In genomic region chr14:95057851-95058250, GRCh38 we compare ENCODE assay signal across 14 cellular contexts.
DNase-seq lines count a peak whose midpoint lies in the region; ATAC-seq, FAIRE-seq and TF ChIP-seq lines count a peak whose summit lies in the region.
"Had no signal": no experiment of that assay in that cellular context is flagged by ENCODE, and none has a peak within 500 bp of the region (broad histone marks: within the 10 kb centered on the region; RNA-seq: fewer than 3 reads in every experiment).

No MANE protein-coding gene starts in this region.

- CTCF ChIA-PET in activated naive CD4-positive, alpha-beta T cell treated with anti-CD3 and anti-CD28 coated beads for 36 hours (lab: Charles Lee) = no interaction called here
- CTCF ChIA-PET in activated CD8-positive, alpha-beta T cell treated with anti-CD3 and anti-CD28 coated beads for 36 hours (lab: Charles Lee) = no interaction called here

- no peaks in the 10 kb centered on the region for H3K36me3 Mint-ChIP-seq in activated naive CD4-positive, alpha-beta T cell treated with anti-CD3 and anti-CD28 coated beads, Interleukin-2, amount 50 U/mL, for 72 hours
- H3K36me3 Mint-ChIP-seq in activated naive CD4-positive, alpha-beta T cell treated with anti-CD3 and anti-CD28 coated beads for 36 hours (ENCODE audit: low read depth) = no peaks in the 10 kb centered on the region
- no peaks in the 10 kb centered on the region for H3K36me3 Mint-ChIP-seq in activated CD8-positive, alpha-beta T cell treated with anti-CD3 and anti-CD28 coated beads for 36 hours (ENCODE audit: low read depth)
- no peaks in the 10 kb centered on the region for H3K36me3 Mint-ChIP-seq in neural crest cell (ENCODE audit: low read depth)
- H3K36me3 Mint-ChIP-seq: CD4-positive, CD25-positive, alpha-beta regulatory T cell had no signal

- DNase-seq in activated naive CD4-positive, alpha-beta T cell treated with anti-CD3 and anti-CD28 coated beads, Interleukin-2, amount 50 U/mL, for 72 hours (ENCODE audit: low spot score in 2 of 2) = no peak
- DNase-seq in activated naive CD4-positive, alpha-beta T cell treated with anti-CD3 and anti-CD28 coated beads for 36 hours = no peak
- DNase-seq in activated CD8-positive, alpha-beta T cell treated with anti-CD3 and anti-CD28 coated beads for 36 hours = no peak
- DNase-seq in neural crest cell (ENCODE audit: low read depth, low spot score) (no peak), GM12892 (ENCODE audit: insufficient read length) (no peak)
- DNase-seq in activated effector memory CD4-positive, alpha-beta T cell treated with anti-CD3 and anti-CD28 coated beads, Interleukin-2, amount 50 U/mL, for 16 hours = no peak
- DNase-seq: 8988T, DMS53, GM23248 had no signal

- no peak for FAIRE-seq in GM12892 (lab: Jason Lieb, UNC)
- FAIRE-seq: GM18507, H54 had no signal

- H3K4me1 Mint-ChIP-seq in activated naive CD4-positive, alpha-beta T cell treated with anti-CD3 and anti-CD28 coated beads for 36 hours (ENCODE audit: low read depth) = peaks cover 9% of the 10 kb centered on the region
- H3K4me1 Mint-ChIP-seq in activated CD8-positive, alpha-beta T cell treated with anti-CD3 and anti-CD28 coated beads for 36 hours (ENCODE audit: low read depth) = peaks cover 14% of the 10 kb centered on the region
- no peaks in the 10 kb centered on the region for H3K4me1 Mint-ChIP-seq in neural crest cell

- H3K4me3 Mint-ChIP-seq in activated naive CD4-positive, alpha-beta T cell treated with anti-CD3 and anti-CD28 coated beads for 36 hours = no peak overlapping the region
- H3K4me3 Mint-ChIP-seq in activated CD8-positive, alpha-beta T cell treated with anti-CD3 and anti-CD28 coated beads for 36 hours = no peak overlapping the region
- H3K4me3 Mint-ChIP-seq in neural crest cell = no peak overlapping the region

- intact Hi-C loops in activated naive CD4-positive, alpha-beta T cell treated with anti-CD3 and anti-CD28 coated beads for 36 hours (cut with micrococcal nuclease) = no loop called here
- intact Hi-C loops in activated CD8-positive, alpha-beta T cell treated with anti-CD3 and anti-CD28 coated beads for 36 hours (cut with micrococcal nuclease) = no loop called here

- H3K27me3 Mint-ChIP-seq in activated naive CD4-positive, alpha-beta T cell treated with anti-CD3 and anti-CD28 coated beads for 36 hours (ENCODE audit: low read depth) = no peaks in the 10 kb centered on the region
- no peaks in the 10 kb centered on the region for H3K27me3 Mint-ChIP-seq in activated CD8-positive, alpha-beta T cell treated with anti-CD3 and anti-CD28 coated beads for 36 hours
- H3K27me3 Mint-ChIP-seq in neural crest cell (ENCODE audit: low read depth) = no peaks in the 10 kb centered on the region

- TF ChIP-seq POLR2A in GM12892 (IDR thresholded peaks at IDR 0.05; ENCODE audit: low read depth, low read length) = no peak

- H3K9me3 Mint-ChIP-seq in activated naive CD4-positive, alpha-beta T cell treated with anti-CD3 and anti-CD28 coated beads, Interleukin-2, amount 50 U/mL, for 72 hours = no peaks in the 10 kb centered on the region
- no peaks in the 10 kb centered on the region for H3K9me3 Mint-ChIP-seq in activated naive CD4-positive, alpha-beta T cell treated with anti-CD3 and anti-CD28 coated beads for 36 hours
- no peaks in the 10 kb centered on the region for H3K9me3 Mint-ChIP-seq in activated CD8-positive, alpha-beta T cell treated with anti-CD3 and anti-CD28 coated beads for 36 hours
- H3K9me3 Mint-ChIP-seq in neural crest cell = no peaks in the 10 kb centered on the region
- H3K9me3 Mint-ChIP-seq: CD4-positive, CD25-positive, alpha-beta regulatory T cell had no signal

- peak overlapping the region; percentile 29 to 82 for H3K27ac Mint-ChIP-seq in activated naive CD4-positive, alpha-beta T cell treated with anti-CD3 and anti-CD28 coated beads, Interleukin-2, amount 50 U/mL, for 72 hours
- H3K27ac Mint-ChIP-seq in activated naive CD4-positive, alpha-beta T cell treated with anti-CD3 and anti-CD28 coated beads for 36 hours = no peak overlapping the region
- H3K27ac Mint-ChIP-seq in activated CD8-positive, alpha-beta T cell treated with anti-CD3 and anti-CD28 coated beads for 36 hours = peak overlapping the region; percentile 83
- peak overlapping the region; percentile 12 for H3K27ac Mint-ChIP-seq in neural crest cell (ENCODE audit: unreplicated experiment)

- TF ChIP-seq CTCF in activated CD8-positive, alpha-beta T cell treated with anti-CD3 and anti-CD28 coated beads for 36 hours (IDR thresholded peaks at IDR 0.05) = no peak
- TF ChIP-seq CTCF in neural crest cell (conservative IDR thresholded peaks at IDR 0.05) = no peak

- no peak for ATAC-seq in activated naive CD4-positive, alpha-beta T cell treated with anti-CD3 and anti-CD28 coated beads, Interleukin-2, amount 50 U/mL, for 72 hours
- no peak for ATAC-seq in activated CD8-positive, alpha-beta T cell treated with anti-CD3 and anti-CD28 coated beads for 36 hours
- no peak for ATAC-seq in GM21390 (IDR thresholded peaks at IDR 0.05; ENCODE audit: unreplicated experiment)
- ATAC-seq: HCT116 had no signal

- POLR2A ChIA-PET in activated CD8-positive, alpha-beta T cell treated with anti-CD3 and anti-CD28 coated beads for 36 hours (lab: Charles Lee) = no interaction called here
